In the genomic region with DNA sequence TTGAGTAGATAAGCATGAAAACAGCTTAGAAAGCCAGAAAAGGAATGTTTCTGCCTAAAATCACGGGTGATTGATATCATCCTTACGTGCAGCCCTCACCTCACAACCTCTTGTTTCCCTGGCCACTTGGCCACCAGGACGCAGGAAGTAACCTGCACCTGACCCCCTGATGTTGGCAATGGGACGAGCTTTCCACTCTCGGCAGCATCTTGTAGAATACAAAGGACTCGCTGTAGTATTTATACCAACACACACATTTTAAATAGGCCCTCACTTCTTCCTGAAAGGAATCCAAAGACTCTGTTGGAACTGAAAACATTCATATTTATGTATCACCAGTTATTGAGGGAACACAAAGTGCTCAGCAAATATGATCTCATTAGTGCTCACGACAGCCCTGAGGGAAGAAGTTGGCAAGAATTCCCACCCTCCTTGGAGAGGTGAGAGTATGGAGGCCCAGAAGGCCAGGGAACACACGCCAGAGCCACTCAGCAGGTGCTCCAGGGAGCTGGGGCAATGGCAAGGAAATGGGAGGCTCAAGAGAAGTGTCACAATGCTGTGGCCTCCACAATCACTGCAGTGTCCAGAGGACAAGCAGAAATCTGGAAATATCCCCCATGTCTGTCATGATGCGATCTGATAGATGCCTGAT, we compare ENCODE assay signal across 27 cellular contexts.
DNase-seq lines count a peak whose midpoint lies in the region; ATAC-seq and TF ChIP-seq lines count a peak whose summit lies in the region.
"Had no signal": no experiment of that assay in that cellular context is flagged by ENCODE, and none has a peak within 500 bp of the region (broad histone marks: within the 10 kb centered on the region; RNA-seq: fewer than 3 reads in every experiment).

No MANE protein-coding gene starts in this region.

- TF ChIP-seq CTCF in heart left ventricle (IDR thresholded peaks at IDR 0.05) (no peak), endothelial cell (IDR thresholded peaks at IDR 0.05; ENCODE audit: unreplicated experiment) (no peak), foreskin keratinocyte (conservative IDR thresholded peaks at IDR 0.05) (no peak), GM13977 (IDR thresholded peaks at IDR 0.05; ENCODE audit: extremely low read depth, insufficient read depth, missing control alignments) (no peak)

- ATAC-seq in left ventricle myocardium superior (peak; percentile 30), heart left ventricle (no peak), foreskin keratinocyte (no peak)
- ATAC-seq: A549, HepG2, K562 had no signal

- H2BK15ac ChIP-seq in mesenchymal stem cell (ENCODE audit: low read depth, poor library complexity, severe bottlenecking), result peak overlapping the region; percentile 30

- no peaks in the 10 kb centered on the region for H3K9me3 Mint-ChIP-seq in endothelial cell (ENCODE audit: unreplicated experiment)

- H3K23ac ChIP-seq in mesenchymal stem cell (ENCODE audit: low read length in 2 of 2), result no peak overlapping the region

- no peak overlapping the region for H2AFZ ChIP-seq in mesenchymal stem cell (ENCODE audit: low read depth, low read length)
- H2AFZ ChIP-seq: PC-9 had no signal

- intact Hi-C loops in left ventricle myocardium superior (cut with micrococcal nuclease), result no loop called here
- intact Hi-C loops in heart left ventricle (cut with DNase I), result no loop called here

- H3K9me3 ChIP-seq in heart left ventricle (no peaks in the 10 kb centered on the region), mesenchymal stem cell (ENCODE audit: control insufficient read depth, low read length) (no peaks in the 10 kb centered on the region)
- H3K9me3 ChIP-seq: A549, Caco-2 had no signal

- H2BK5ac ChIP-seq in mesenchymal stem cell (ENCODE audit: low read depth, low read length, poor library complexity, severe bottlenecking), result no peak overlapping the region

- no peak overlapping the region for H3K4me3 ChIP-seq in heart left ventricle
- no peak overlapping the region for H3K4me3 ChIP-seq in mesenchymal stem cell (ENCODE audit: insufficient read depth in 1 of 2, low read depth in 1 of 2, low read length in 2 of 2)
- H3K4me3 ChIP-seq: A549, K562, PC-9 had no signal

- H2AK5ac ChIP-seq in mesenchymal stem cell (ENCODE audit: low read length, severe bottlenecking), result no peak overlapping the region

- H2BK120ac ChIP-seq in mesenchymal stem cell (ENCODE audit: low read depth, low read length), result no peak overlapping the region

- no peak overlapping the region for H4K91ac ChIP-seq in mesenchymal stem cell (ENCODE audit: low read length)

- no peak overlapping the region for H3K14ac ChIP-seq in mesenchymal stem cell (ENCODE audit: low read length in 2 of 2)

- H3K27ac ChIP-seq in heart left ventricle (no peak overlapping the region), mesenchymal stem cell (ENCODE audit: low read length, poor library complexity, severe bottlenecking) (no peak overlapping the region), foreskin keratinocyte (no peak overlapping the region)
- H3K27ac ChIP-seq: A549, PC-9 had no signal

- H4K8ac ChIP-seq in mesenchymal stem cell (ENCODE audit: low read length), result no peak overlapping the region

- H3K27ac Mint-ChIP-seq in endothelial cell (ENCODE audit: unreplicated experiment), result peak overlapping the region; percentile 40
- H3K27ac Mint-ChIP-seq: CD4-positive, alpha-beta memory T cell had no signal

- DNase-seq in left ventricle myocardium superior (no peak), heart left ventricle (no peak), endothelial cell (ENCODE audit: low spot score) (no peak), mesenchymal stem cell (no peak), cerebellum (ENCODE audit: low spot score) (no peak), DMS153 treated with DMSO at 0.1 percent for 48 hours (lab: John Stamatoyannopoulos, UW; ENCODE audit: unreplicated experiment) (no peak), foreskin keratinocyte (no peak), GM13977 (ENCODE audit: low spot score) (no peak)
- DNase-seq: C1 segment of cervical spinal cord; Caco-2; CD4-positive, alpha-beta memory T cell; DMS79; GF-D8; Kasumi-1; MV-4-11; NCI-H1105; NCI-H1436 treated with DMSO at 0.1 percent for 48 hours; NCI-H187 treated with DMSO at 0.1 percent for 48 hours; NCI-H2171 treated with DMSO at 0.1 percent for 48 hours; NCI-H345; NCI-H510A treated with DMSO at 0.1 percent for 48 hours; NCI-H774; PC-9; SHP77 had no signal

- no peak for TF ChIP-seq POLR2A in heart left ventricle (IDR thresholded peaks at IDR 0.05)

- H3K4me1 ChIP-seq in heart left ventricle (no peaks in the 10 kb centered on the region), mesenchymal stem cell (ENCODE audit: control insufficient read depth, insufficient read depth, low read depth, low read length) (peaks cover 6% of the 10 kb centered on the region), foreskin keratinocyte (no peaks in the 10 kb centered on the region)
- H3K4me1 ChIP-seq: A549, Caco-2 had no signal

- no peaks in the 10 kb centered on the region for H3K27me3 ChIP-seq in heart left ventricle
- peaks cover 0 to 8% of the 10 kb centered on the region in 2 experiments for H3K27me3 ChIP-seq in mesenchymal stem cell (ENCODE audit: control insufficient read depth in 1 of 2, insufficient read depth in 1 of 2, low read length in 2 of 2)
- no peaks in the 10 kb centered on the region for H3K27me3 ChIP-seq in foreskin keratinocyte

- H3K9ac ChIP-seq in mesenchymal stem cell (ENCODE audit: low read length), result no peak overlapping the region

- no peak overlapping the region for H3K18ac ChIP-seq in mesenchymal stem cell (ENCODE audit: low read depth in 1 of 2, low read length in 2 of 2)

- peak overlapping the region in 1 of 2 experiments; percentile 37 for H2BK12ac ChIP-seq in mesenchymal stem cell (ENCODE audit: low read length in 2 of 2)

- in situ Hi-C loops in GM13977 (cut with MboI; ENCODE audit: low pct_unique_long_range_greater_than_20kb, low sequenced_read_pairs, unreplicated experiment), result no loop called here

- peaks cover 5% of the 10 kb centered on the region for H3K27me3 Mint-ChIP-seq in endothelial cell (ENCODE audit: unreplicated experiment)

- H3K36me3 Mint-ChIP-seq in endothelial cell (ENCODE audit: low read depth, unreplicated experiment), result peaks cover 4% of the 10 kb centered on the region
- H3K36me3 Mint-ChIP-seq: CD4-positive, alpha-beta memory T cell had no signal

- no peak overlapping the region for H3K4me2 ChIP-seq in mesenchymal stem cell (ENCODE audit: low read length, poor library complexity, severe bottlenecking)
- H3K4me2 ChIP-seq: A549, PC-9 had no signal

- H3K36me3 ChIP-seq in heart left ventricle, result no peaks in the 10 kb centered on the region
- no peaks in the 10 kb centered on the region for H3K36me3 ChIP-seq in mesenchymal stem cell (ENCODE audit: control insufficient read depth in 1 of 2, insufficient read depth in 2 of 2, low read depth in 1 of 2, low read length in 2 of 2)

- WGBS in heart left ventricle, 4 donors, result 72 to 79% (median 75%) methylated on average over 9 of the region's 9 CpGs
- WGBS in mesenchymal stem cell, result 88% methylated on average over 8 of the region's 9 CpGs

- H3K79me1 ChIP-seq in mesenchymal stem cell (replicated peaks; ENCODE audit: low read length, poor library complexity, severe bottlenecking), result no peaks in the 10 kb centered on the region

- peaks cover 23% of the 10 kb centered on the region for H3K4me1 Mint-ChIP-seq in endothelial cell (ENCODE audit: unreplicated experiment)
- H3K4me1 Mint-ChIP-seq: CD4-positive, alpha-beta memory T cell had no signal

- no peak overlapping the region for H3K4me3 Mint-ChIP-seq in endothelial cell (ENCODE audit: unreplicated experiment)
- H3K4me3 Mint-ChIP-seq: CD4-positive, alpha-beta memory T cell had no signal

- no peak overlapping the region for H3K4ac ChIP-seq in mesenchymal stem cell (ENCODE audit: low read depth in 1 of 2, low read length in 2 of 2)
